Comparison of ENCODE assay signal across 2 cellular contexts in the genomic region with DNA sequence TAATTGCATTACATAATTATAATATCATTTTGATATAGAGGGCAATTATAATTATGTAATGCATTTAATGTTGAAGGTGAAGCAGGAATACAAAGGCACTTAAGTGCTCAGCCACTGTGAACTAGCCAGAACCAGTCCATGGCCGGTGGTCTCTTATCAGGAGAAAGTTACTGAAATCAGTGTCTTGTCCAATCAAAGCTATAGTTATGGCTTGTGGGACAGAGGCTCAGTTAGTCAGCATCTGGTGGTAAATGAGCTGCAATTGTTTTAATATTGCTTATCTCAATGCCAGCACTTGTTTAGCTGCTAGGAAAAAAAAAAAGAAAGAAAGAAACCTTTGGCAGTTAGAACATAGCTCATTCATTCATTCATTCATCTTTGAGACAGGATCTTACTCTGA.
TF ChIP-seq lines count a peak whose summit lies in the region.

No MANE protein-coding gene starts in this region.

TF ChIP-seq in HEK293, 187 proteins besides CTCF, POLR2A, EP300 and RAD21 (continued from another document):
- TF ChIP-seq, protein P1, sequence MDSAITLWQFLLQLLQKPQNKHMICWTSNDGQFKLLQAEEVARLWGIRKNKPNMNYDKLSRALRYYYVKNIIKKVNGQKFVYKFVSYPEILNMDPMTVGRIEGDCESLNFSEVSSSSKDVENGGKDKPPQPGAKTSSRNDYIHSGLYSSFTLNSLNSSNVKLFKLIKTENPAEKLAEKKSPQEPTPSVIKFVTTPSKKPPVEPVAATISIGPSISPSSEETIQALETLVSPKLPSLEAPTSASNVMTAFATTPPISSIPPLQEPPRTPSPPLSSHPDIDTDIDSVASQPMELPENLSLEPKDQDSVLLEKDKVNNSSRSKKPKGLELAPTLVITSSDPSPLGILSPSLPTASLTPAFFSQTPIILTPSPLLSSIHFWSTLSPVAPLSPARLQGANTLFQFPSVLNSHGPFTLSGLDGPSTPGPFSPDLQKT (IDR thresholded peaks at IDR 0.05; ENCODE audit: borderline replicate concordance, low read depth, low read length): no peak

TF ChIP-seq in K562, 482 proteins besides CTCF, POLR2A, EP300 and RAD21 (continued from another document):
- TF ChIP-seq, protein P2, sequence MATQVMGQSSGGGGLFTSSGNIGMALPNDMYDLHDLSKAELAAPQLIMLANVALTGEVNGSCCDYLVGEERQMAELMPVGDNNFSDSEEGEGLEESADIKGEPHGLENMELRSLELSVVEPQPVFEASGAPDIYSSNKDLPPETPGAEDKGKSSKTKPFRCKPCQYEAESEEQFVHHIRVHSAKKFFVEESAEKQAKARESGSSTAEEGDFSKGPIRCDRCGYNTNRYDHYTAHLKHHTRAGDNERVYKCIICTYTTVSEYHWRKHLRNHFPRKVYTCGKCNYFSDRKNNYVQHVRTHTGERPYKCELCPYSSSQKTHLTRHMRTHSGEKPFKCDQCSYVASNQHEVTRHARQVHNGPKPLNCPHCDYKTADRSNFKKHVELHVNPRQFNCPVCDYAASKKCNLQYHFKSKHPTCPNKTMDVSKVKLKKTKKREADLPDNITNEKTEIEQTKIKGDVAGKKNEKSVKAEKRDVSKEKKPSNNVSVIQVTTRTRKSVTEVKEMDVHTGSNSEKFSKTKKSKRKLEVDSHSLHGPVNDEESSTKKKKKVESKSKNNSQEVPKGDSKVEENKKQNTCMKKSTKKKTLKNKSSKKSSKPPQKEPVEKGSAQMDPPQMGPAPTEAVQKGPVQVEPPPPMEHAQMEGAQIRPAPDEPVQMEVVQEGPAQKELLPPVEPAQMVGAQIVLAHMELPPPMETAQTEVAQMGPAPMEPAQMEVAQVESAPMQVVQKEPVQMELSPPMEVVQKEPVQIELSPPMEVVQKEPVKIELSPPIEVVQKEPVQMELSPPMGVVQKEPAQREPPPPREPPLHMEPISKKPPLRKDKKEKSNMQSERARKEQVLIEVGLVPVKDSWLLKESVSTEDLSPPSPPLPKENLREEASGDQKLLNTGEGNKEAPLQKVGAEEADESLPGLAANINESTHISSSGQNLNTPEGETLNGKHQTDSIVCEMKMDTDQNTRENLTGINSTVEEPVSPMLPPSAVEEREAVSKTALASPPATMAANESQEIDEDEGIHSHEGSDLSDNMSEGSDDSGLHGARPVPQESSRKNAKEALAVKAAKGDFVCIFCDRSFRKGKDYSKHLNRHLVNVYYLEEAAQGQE (CRISPR knock-in tag; IDR thresholded peaks at IDR 0.05; ENCODE audit: low read depth): no peak
- TF ChIP-seq HDAC1 (IDR thresholded peaks at IDR 0.05) (0 out of 4 replicates have a peak, but pooled peaks of 1 of the 2 experiments have one; percentile 29), KDM1A (IDR thresholded peaks at IDR 0.05) (peak; percentile 64 to 71), SOX6 (IDR thresholded peaks at IDR 0.05) (peak; percentile 26; the same call in 1 of the 2 replicates), ZNF24 (IDR thresholded peaks at IDR 0.05) (peak; percentile 66), CBFA2T3 (IDR thresholded peaks at IDR 0.05) (0 out of 2 replicates have a peak, but pooled peaks have one; percentile 47)
